In genomic region chr13:30135868-30136267, GRCh38 we compare ENCODE assay signal across 21 cellular contexts.
DNase-seq lines count a peak whose midpoint lies in the region; ATAC-seq and TF ChIP-seq lines count a peak whose summit lies in the region.
"Had no signal": no experiment of that assay in that cellular context is flagged by ENCODE, and none has a peak within 500 bp of the region (broad histone marks: within the 10 kb centered on the region; RNA-seq: fewer than 3 reads in every experiment).

No MANE protein-coding gene starts in this region.

- intact Hi-C loops in activated CD4-positive, alpha-beta T cell treated with anti-CD3 and anti-CD28 coated beads for 36 hours (cut with DNase I, micrococcal nuclease), result loop anchor here in 1 of 2 experiments (10.0 kb wide), 1 partner anchor 449 kb away; no protein-coding TSS in a partner anchor

- H3K4me3 ChIP-seq in osteoblast (ENCODE audit: insufficient read depth, low read length), result no peak overlapping the region
- H3K4me3 ChIP-seq: A549; BLaER1 treated with 17β-estradiol and CSF1 and Interleukin-3, amounts not matched to agents 10 nM and 100 nM; GM23248 had no signal

- TF ChIP-seq CTCF in osteoblast (IDR thresholded peaks at IDR 0.05; ENCODE audit: extremely low read depth, low read depth, low read length), result no peak
- TF ChIP-seq CTCF in progenitor cell of endocrine pancreas (IDR thresholded peaks at IDR 0.05; ENCODE audit: unreplicated experiment), result no peak

- CTCF ChIA-PET in activated CD4-positive, alpha-beta T cell treated with anti-CD3 and anti-CD28 coated beads, Interleukin-2, amount 10 ng/mL, durations not matched to agents 7 days and 5 days (lab: Charles Lee), result interaction anchor here (2.1 kb wide), 1 partner anchor 9 kb away, joined by 6 read pairs; no protein-coding TSS in a partner anchor
- CTCF ChIA-PET in activated CD4-positive, alpha-beta T cell treated with anti-CD3 and anti-CD28 coated beads for 36 hours (lab: Charles Lee), result interaction anchor here (0.7 kb wide), 1 partner anchor 171 kb away, joined by 3 read pairs; no protein-coding TSS in a partner anchor

- H3K9me3 Mint-ChIP-seq in activated CD4-positive, alpha-beta T cell treated with anti-CD3 and anti-CD28 coated beads, Interleukin-2, amount 10 ng/mL, durations not matched to agents 7 days and 5 days, result no peaks in the 10 kb centered on the region
- H3K9me3 Mint-ChIP-seq in activated CD4-positive, alpha-beta T cell treated with anti-CD3 and anti-CD28 coated beads for 36 hours (ENCODE audit: low read depth), result no peaks in the 10 kb centered on the region
- H3K9me3 Mint-ChIP-seq in progenitor cell of endocrine pancreas (ENCODE audit: low read depth), result no peaks in the 10 kb centered on the region
- H3K9me3 Mint-ChIP-seq: CD14-positive monocyte; CD4-positive, alpha-beta T cell; CD8-positive, alpha-beta memory T cell; H9 had no signal

- H3K27me3 Mint-ChIP-seq in activated CD4-positive, alpha-beta T cell treated with anti-CD3 and anti-CD28 coated beads, Interleukin-2, amount 10 ng/mL, durations not matched to agents 7 days and 5 days, result no peaks in the 10 kb centered on the region
- H3K27me3 Mint-ChIP-seq in activated CD4-positive, alpha-beta T cell treated with anti-CD3 and anti-CD28 coated beads for 36 hours, result no peaks in the 10 kb centered on the region
- peaks cover 9% of the 10 kb centered on the region for H3K27me3 Mint-ChIP-seq in progenitor cell of endocrine pancreas
- H3K27me3 Mint-ChIP-seq: CD4-positive, alpha-beta T cell had no signal

- POLR2A ChIA-PET in activated CD4-positive, alpha-beta T cell treated with anti-CD3 and anti-CD28 coated beads, Interleukin-2, amount 10 ng/mL, durations not matched to agents 7 days and 5 days (lab: Charles Lee), result no interaction called here
- POLR2A ChIA-PET in activated CD4-positive, alpha-beta T cell treated with anti-CD3 and anti-CD28 coated beads for 36 hours (lab: Charles Lee), result no interaction called here

- H3K4me3 Mint-ChIP-seq in activated CD4-positive, alpha-beta T cell treated with anti-CD3 and anti-CD28 coated beads, Interleukin-2, amount 10 ng/mL, durations not matched to agents 7 days and 5 days, result no peak overlapping the region
- no peak overlapping the region for H3K4me3 Mint-ChIP-seq in activated CD4-positive, alpha-beta T cell treated with anti-CD3 and anti-CD28 coated beads for 36 hours
- H3K4me3 Mint-ChIP-seq in progenitor cell of endocrine pancreas (ENCODE audit: low read depth), result no peak overlapping the region
- H3K4me3 Mint-ChIP-seq: CD14-positive monocyte; CD4-positive, alpha-beta T cell; CD8-positive, alpha-beta memory T cell; H9 had no signal

- H2AFZ ChIP-seq in osteoblast (ENCODE audit: low read length), result no peak overlapping the region
- H2AFZ ChIP-seq: GM23248 had no signal

- H3K79me2 ChIP-seq in osteoblast (ENCODE audit: insufficient read depth, low read length), result no peaks in the 10 kb centered on the region

- H3K27me3 ChIP-seq in osteoblast (ENCODE audit: insufficient read depth, low read length), result no peaks in the 10 kb centered on the region
- H3K27me3 ChIP-seq: BE2C; BLaER1 treated with 17β-estradiol and CSF1 and Interleukin-3, amounts not matched to agents 10 nM and 100 nM had no signal

- H3K9me3 ChIP-seq in osteoblast (ENCODE audit: low read depth, low read length), result no peaks in the 10 kb centered on the region
- H3K9me3 ChIP-seq: A549, BE2C had no signal

- no peak overlapping the region for H3K27ac ChIP-seq in osteoblast (ENCODE audit: low read depth, low read length)
- H3K27ac ChIP-seq: A549; BLaER1 treated with 17β-estradiol and CSF1 and Interleukin-3, amounts not matched to agents 10 nM and 100 nM; GM23248 had no signal

- no peaks in the 10 kb centered on the region for H3K36me3 Mint-ChIP-seq in activated CD4-positive, alpha-beta T cell treated with anti-CD3 and anti-CD28 coated beads, Interleukin-2, amount 10 ng/mL, durations not matched to agents 7 days and 5 days (ENCODE audit: low read depth)
- no peaks in the 10 kb centered on the region for H3K36me3 Mint-ChIP-seq in activated CD4-positive, alpha-beta T cell treated with anti-CD3 and anti-CD28 coated beads for 36 hours (ENCODE audit: low read depth)
- H3K36me3 Mint-ChIP-seq in progenitor cell of endocrine pancreas (ENCODE audit: insufficient read depth), result no peaks in the 10 kb centered on the region
- H3K36me3 Mint-ChIP-seq: CD14-positive monocyte; CD8-positive, alpha-beta memory T cell had no signal

- H3K4me1 ChIP-seq in osteoblast (ENCODE audit: insufficient read depth, low read length), result peaks cover 34% of the 10 kb centered on the region
- H3K4me1 ChIP-seq: BE2C had no signal

- H4K20me1 ChIP-seq in osteoblast (ENCODE audit: insufficient read depth, low read length), result no peaks in the 10 kb centered on the region
- H4K20me1 ChIP-seq: BLaER1 treated with 17β-estradiol and CSF1 and Interleukin-3, amounts not matched to agents 10 nM and 100 nM had no signal

- H3K4me1 Mint-ChIP-seq in activated CD4-positive, alpha-beta T cell treated with anti-CD3 and anti-CD28 coated beads, Interleukin-2, amount 10 ng/mL, durations not matched to agents 7 days and 5 days, result peaks cover 19% of the 10 kb centered on the region
- peaks cover 12% of the 10 kb centered on the region for H3K4me1 Mint-ChIP-seq in activated CD4-positive, alpha-beta T cell treated with anti-CD3 and anti-CD28 coated beads for 36 hours
- peaks cover 2% of the 10 kb centered on the region for H3K4me1 Mint-ChIP-seq in progenitor cell of endocrine pancreas (ENCODE audit: low read depth)

- no peak overlapping the region for H3K4me2 ChIP-seq in osteoblast (ENCODE audit: insufficient read depth, low read length)
- H3K4me2 ChIP-seq: A549; BLaER1 treated with 17β-estradiol and CSF1 and Interleukin-3, amounts not matched to agents 10 nM and 100 nM had no signal

- no peak for DNase-seq in activated CD4-positive, alpha-beta T cell treated with anti-CD3 and anti-CD28 coated beads, Interleukin-2, amount 10 ng/mL, durations not matched to agents 7 days and 5 days
- DNase-seq in activated CD4-positive, alpha-beta T cell treated with anti-CD3 and anti-CD28 coated beads for 36 hours, result no peak
- peak; percentile 83 for DNase-seq in osteoblast (ENCODE audit: insufficient read length, low spot score, missing footprints)
- no peak for DNase-seq in progenitor cell of endocrine pancreas (ENCODE audit: low spot score, unreplicated experiment)
- DNase-seq in middle frontal gyrus (ENCODE audit: extremely low spot score, low spot score), result no peak
- DNase-seq: 8988T; ACHN; AML-193; BE2C; Calu3; CD4-positive, alpha-beta T cell; CD8-positive, alpha-beta memory T cell; DMS53; DND-41; GM23248; H9 had no signal

- no peak for ATAC-seq in activated CD4-positive, alpha-beta T cell treated with anti-CD3 and anti-CD28 coated beads for 36 hours
- ATAC-seq in HG02759 (IDR thresholded peaks at IDR 0.05; ENCODE audit: unreplicated experiment), result no peak
- ATAC-seq: A549, HCT116 had no signal

- H3K36me3 ChIP-seq in osteoblast (ENCODE audit: insufficient read depth, low read length), result no peaks in the 10 kb centered on the region
- H3K36me3 ChIP-seq: BE2C; BLaER1 treated with 17β-estradiol and CSF1 and Interleukin-3, amounts not matched to agents 10 nM and 100 nM had no signal

- peak overlapping the region; percentile 3 for H3K27ac Mint-ChIP-seq in activated CD4-positive, alpha-beta T cell treated with anti-CD3 and anti-CD28 coated beads, Interleukin-2, amount 10 ng/mL, durations not matched to agents 7 days and 5 days
- H3K27ac Mint-ChIP-seq in activated CD4-positive, alpha-beta T cell treated with anti-CD3 and anti-CD28 coated beads for 36 hours, result no peak overlapping the region
- H3K27ac Mint-ChIP-seq in progenitor cell of endocrine pancreas, result peak overlapping the region; percentile 62
- H3K27ac Mint-ChIP-seq: CD4-positive, alpha-beta T cell; H9 had no signal
